Comparison of ENCODE assay signal across 21 cellular contexts in the genomic region with DNA sequence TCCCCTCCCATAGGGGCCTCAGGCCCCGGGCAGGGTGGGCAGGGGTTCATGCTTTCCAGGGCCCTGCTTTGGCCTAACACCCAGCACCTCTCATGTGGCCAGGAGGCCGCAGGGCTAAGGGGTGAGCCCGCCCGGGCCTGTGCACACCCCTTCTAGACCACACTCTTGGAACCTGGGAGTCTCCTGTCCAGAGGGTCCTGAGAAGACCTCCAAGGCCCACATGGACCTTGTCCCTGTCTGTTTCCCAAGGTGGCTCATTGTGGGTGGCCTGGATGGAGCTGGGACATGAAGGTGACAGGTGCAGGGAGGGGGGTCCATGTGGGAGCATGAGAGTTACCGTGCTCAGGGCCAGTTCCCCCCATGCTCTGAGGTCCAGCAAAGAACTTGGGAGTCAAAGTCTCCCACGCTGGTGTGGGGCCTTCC. TPM values are rescaled to one million over a fixed set of nuclear protein-coding genes. Genes with fewer than 3 reads are reported as not detected.
"Had no signal": no experiment of that assay in that cellular context is flagged by ENCODE, and none has a peak within 500 bp of the region (broad histone marks: within the 10 kb centered on the region; RNA-seq: fewer than 3 reads in every experiment).

No MANE protein-coding gene starts in this region.

- H3K9me3 ChIP-seq: ascending aorta, breast epithelium, testis had no signal

- H3K27ac ChIP-seq: ascending aorta, breast epithelium, epithelial cell of prostate, psoas muscle, sigmoid colon, testis, upper lobe of left lung had no signal

- H3K4me1 ChIP-seq: ascending aorta, breast epithelium, psoas muscle, sigmoid colon, testis, upper lobe of left lung had no signal

- H3K36me3 ChIP-seq: ascending aorta, breast epithelium, sigmoid colon, upper lobe of left lung had no signal

- H3K4me3 ChIP-seq: ascending aorta, breast epithelium, psoas muscle, sigmoid colon, testis, upper lobe of left lung had no signal

- DNase-seq: activated CD4-positive, alpha-beta T cell treated with anti-CD3 and anti-CD28 coated beads for 48 hours; activated CD8-positive, alpha-beta memory T cell treated with anti-CD3 and anti-CD28 coated beads, Interleukin-2, amount 50 U/mL, for 48 hours; activated naive CD4-positive, alpha-beta T cell treated with anti-CD3 and anti-CD28 coated beads for 36 hours; activated naive CD8-positive, alpha-beta T cell treated with anti-CD3 and anti-CD28 coated beads, Interleukin-2, amount 50 U/mL, for 24 hours; activated T-cell treated with anti-CD3 and anti-CD28 coated beads, Interleukin-2, amount 50 U/mL, for 72 hours; cerebellar nuclear complex; effector memory CD8-positive, alpha-beta T cell; mesendoderm; nephron progenitor cell; psoas muscle; stimulated activated CD4-positive, alpha-beta T cell treated with anti-CD3 and anti-CD28 coated beads, Interleukin-1b, Interleukin-23, amount 100 ng/mL, for 48 hours; stimulated activated naive CD8-positive, alpha-beta T cell treated with anti-CD3 and anti-CD28 coated beads, Interleukin-15, amount 100 ng/mL, for 72 hours; testis had no signal

- H3K27me3 ChIP-seq: ascending aorta, breast epithelium, testis, upper lobe of left lung had no signal

- ATAC-seq: activated naive CD8-positive, alpha-beta T cell treated with anti-CD3 and anti-CD28 coated beads, Interleukin-2, amount 50 U/mL, for 24 hours; activated T-cell treated with anti-CD3 and anti-CD28 coated beads, Interleukin-2, amount 50 U/mL, for 72 hours; effector memory CD8-positive, alpha-beta T cell; left lobe of liver; psoas muscle; stimulated activated naive CD8-positive, alpha-beta T cell treated with anti-CD3 and anti-CD28 coated beads, Interleukin-15, amount 100 ng/mL, for 72 hours had no signal

RNA-seq across cellular contexts. Expression of a gene that starts 11.6 kb away (rescaled TPM):
- total RNA-seq: activated naive CD4-positive, alpha-beta T cell treated with anti-CD3 and anti-CD28 coated beads for 36 hours; activated T-cell treated with anti-CD3 and anti-CD28 coated beads, Interleukin-2, amount 50 U/mL, for 72 hours; frontal cortex; omental fat pad had no signal
